11 cellular contexts compared by ENCODE assay signal in the genomic region with DNA sequence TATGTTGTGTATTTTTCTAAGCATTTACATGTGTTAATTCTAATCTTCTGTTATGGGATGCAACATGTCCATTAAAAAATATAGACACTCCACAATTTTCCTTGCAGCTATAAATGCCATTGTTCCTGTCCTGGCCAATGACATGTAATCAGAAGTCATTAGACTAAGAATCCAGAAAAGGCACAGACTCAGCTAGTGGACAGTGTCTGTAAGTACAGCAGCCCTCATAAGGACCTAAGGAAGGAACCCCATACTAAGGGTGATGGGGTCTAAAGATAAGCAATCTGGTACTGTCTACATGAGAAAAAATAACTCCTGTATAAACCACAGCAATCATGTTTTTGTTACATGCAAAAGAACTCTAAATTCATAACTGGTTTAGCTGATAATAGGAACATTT.
DNase-seq lines count a peak whose midpoint lies in the region; ATAC-seq and TF ChIP-seq lines count a peak whose summit lies in the region.
"Had no signal": no experiment of that assay in that cellular context is flagged by ENCODE, and none has a peak within 500 bp of the region (broad histone marks: within the 10 kb centered on the region; RNA-seq: fewer than 3 reads in every experiment).

No MANE protein-coding gene starts in this region.

- intact Hi-C loops in stomach (cut with DNase I; ENCODE audit: low total_unique reads) = no loop called here

- H3K9me3 ChIP-seq in BE2C (no peaks in the 10 kb centered on the region), SK-N-SH (no peaks in the 10 kb centered on the region), stomach (no peaks in the 10 kb centered on the region)
- H3K9me3 ChIP-seq: prostate gland had no signal

- H3K27me3 ChIP-seq in BE2C = no peaks in the 10 kb centered on the region
- H3K27me3 ChIP-seq in SK-N-SH (ENCODE audit: insufficient read depth) = no peaks in the 10 kb centered on the region
- H3K27me3 ChIP-seq in stomach = no peaks in the 10 kb centered on the region

- ATAC-seq in GM19043 (IDR thresholded peaks at IDR 0.05; ENCODE audit: low read depth, unreplicated experiment) = peak; percentile 87
- peak; percentile 65 for ATAC-seq in HG03097 (IDR thresholded peaks at IDR 0.05; ENCODE audit: low FRiP score, unreplicated experiment)
- ATAC-seq in GM19324 (IDR thresholded peaks at IDR 0.05; ENCODE audit: low FRiP score, unreplicated experiment) = no peak
- ATAC-seq in GM18498 (IDR thresholded peaks at IDR 0.05; ENCODE audit: unreplicated experiment) = no peak
- ATAC-seq: activated T-cell treated with anti-CD3 and anti-CD28 coated beads, Interleukin-2, amount 50 U/mL, for 72 hours had no signal

- no peak for DNase-seq in BE2C
- peak; percentile 11 for DNase-seq in SK-N-SH
- no peak for DNase-seq in hippocampal formation (lab: John Stamatoyannopoulos, UW)
- DNase-seq in stomach = no peak
- DNase-seq: activated T-cell treated with anti-CD3 and anti-CD28 coated beads, Interleukin-2, amount 50 U/mL, for 72 hours; T1000 had no signal

- peak; percentile 22; the same call in 1 of the 2 replicates for TF ChIP-seq CTCF in BE2C (IDR thresholded peaks at IDR 0.05; ENCODE audit: low read depth, low read length)
- peak; percentile 27; the same call in 1 of the 2 replicates for TF ChIP-seq CTCF in SK-N-SH (IDR thresholded peaks at IDR 0.05)
- TF ChIP-seq CTCF in stomach (IDR thresholded peaks at IDR 0.05) = no peak

- no peak overlapping the region for H3K4me2 ChIP-seq in SK-N-SH

- no peaks in the 10 kb centered on the region for H4K20me1 ChIP-seq in SK-N-SH (ENCODE audit: insufficient read depth)

- H3K27ac ChIP-seq in SK-N-SH (ENCODE audit: low read depth in 2 of 2, low read length in 1 of 2) = no peak overlapping the region
- H3K27ac ChIP-seq in stomach = no peak overlapping the region
- H3K27ac ChIP-seq: prostate gland had no signal

- TF ChIP-seq RAD21 in SK-N-SH (IDR thresholded peaks at IDR 0.05; ENCODE audit: low read length) = no peak

- H3K4me1 ChIP-seq in BE2C = no peaks in the 10 kb centered on the region
- H3K4me1 ChIP-seq in SK-N-SH (ENCODE audit: control insufficient read depth in 1 of 2, insufficient read depth in 2 of 2, low read depth in 1 of 2, low read length in 1 of 2) = no peaks in the 10 kb centered on the region; a peak in 1 of 4 replicates
- no peaks in the 10 kb centered on the region for H3K4me1 ChIP-seq in stomach
- H3K4me1 ChIP-seq: prostate gland had no signal

- POLR2A ChIA-PET in SK-N-SH (lab: Yijun Ruan, JAX) = no interaction called here

- H3F3A ChIP-seq in SK-N-SH (replicated peaks; ENCODE audit: insufficient read depth) = no peaks in the 10 kb centered on the region

- no peak overlapping the region for H2AFZ ChIP-seq in SK-N-SH (ENCODE audit: low read depth)

- CTCF ChIA-PET in SK-N-SH (lab: Yijun Ruan, JAX) = interaction anchor here (0.8 to 1.2 kb wide), 4 partner anchors 13 to 357 kb away, joined by 3 read pairs; no protein-coding TSS in a partner anchor

- no peak overlapping the region for H3K9ac ChIP-seq in SK-N-SH

- H3K4me3 ChIP-seq in BE2C (ENCODE audit: low read depth, low read length) (no peak overlapping the region), SK-N-SH (ENCODE audit: low read depth in 2 of 2, low read length in 1 of 2) (no peak overlapping the region), stomach (no peak overlapping the region)
- H3K4me3 ChIP-seq: prostate gland had no signal

- no peaks in the 10 kb centered on the region for H3K9me2 ChIP-seq in SK-N-SH

- H3K79me2 ChIP-seq in SK-N-SH (ENCODE audit: insufficient read depth) = no peaks in the 10 kb centered on the region

- no peak for TF ChIP-seq POLR2A in stomach (IDR thresholded peaks at IDR 0.05)

- TF ChIP-seq EP300 in SK-N-SH (IDR thresholded peaks at IDR 0.05; ENCODE audit: borderline replicate concordance in 1 of 2, low read depth in 1 of 2, low read length in 1 of 2) (no peak), stomach (IDR thresholded peaks at IDR 0.05) (no peak)

- H3K36me3 ChIP-seq in BE2C (no peaks in the 10 kb centered on the region), SK-N-SH (replicated peaks in 1 of 2; ENCODE audit: control insufficient read depth in 1 of 2, insufficient read depth in 2 of 2, low read length in 1 of 2) (no peaks in the 10 kb centered on the region), stomach (no peaks in the 10 kb centered on the region)
- H3K36me3 ChIP-seq: prostate gland had no signal

TF ChIP-seq in SK-N-SH, 30 proteins besides CTCF, POLR2A, EP300 and RAD21:
- no peak for TF ChIP-seq FOSL2 (IDR thresholded peaks at IDR 0.05; ENCODE audit: borderline replicate concordance, low read depth)
TF ChIP-seq in SK-N-SH: peak in this region for 0.

Comparison
In these comparisons a context has a peak if more than half of its experiments do, and no peak if none do; other contexts are left out.
1. CTCF ChIP-seq: peak in BE2C (single experiment) and SK-N-SH (single experiment); none in stomach (0 of 7).
2. ATAC-seq: peak in GM19043 (single experiment) and HG03097 (single experiment); none in GM19324 (single experiment) and GM18498 (single experiment).